In genomic region chr9:130172858-130173461, GRCh38 we compare ENCODE assay signal across 2 cellular contexts.
A peak's percentile ranks its signal among the peaks of the same experiment; 100 is the strongest.
TF ChIP-seq lines count a peak whose summit lies in the region.

No MANE protein-coding gene starts in this region.

TF ChIP-seq in IMR-90, 13 proteins besides CTCF, POLR2A, EP300 and RAD21:
- TF ChIP-seq FOS (IDR thresholded peaks at IDR 0.05; ENCODE audit: low read depth, low read length) = peak; percentile 45
- no peak for TF ChIP-seq RFX5 (IDR thresholded peaks at IDR 0.05; ENCODE audit: low read depth, low read length)
- no peak for TF ChIP-seq RCOR1 (IDR thresholded peaks at IDR 0.05; ENCODE audit: insufficient replicate concordance, low read length)
- TF ChIP-seq CHD1 (IDR thresholded peaks at IDR 0.05; ENCODE audit: low read depth, low read length) = no peak
- TF ChIP-seq MXI1 (IDR thresholded peaks at IDR 0.05; ENCODE audit: borderline replicate concordance, low read depth, low read length) = peak; percentile 52; the same call in 1 of the 2 replicates
- TF ChIP-seq SMC3 (IDR thresholded peaks at IDR 0.05; ENCODE audit: low read depth, low read length) = no peak
- TF ChIP-seq ELK1 (IDR thresholded peaks at IDR 0.05; ENCODE audit: borderline replicate concordance, low read depth, low read length) = no peak
- TF ChIP-seq BHLHE40 (IDR thresholded peaks at IDR 0.05; ENCODE audit: low read depth, low read length) = peak; percentile 68
- no peak for TF ChIP-seq MAFK (IDR thresholded peaks at IDR 0.05; ENCODE audit: low read depth, low read length)
- no peak for TF ChIP-seq NFE2L2 (IDR thresholded peaks at IDR 0.05; ENCODE audit: low read depth, low read length)
- no peak for TF ChIP-seq CEBPB (IDR thresholded peaks at IDR 0.05; ENCODE audit: low read depth, low read length)
- TF ChIP-seq MAZ (IDR thresholded peaks at IDR 0.05; ENCODE audit: borderline replicate concordance, low read depth, low read length) = peak; percentile 72; the same call in 1 of the 2 replicates
- peak; percentile 4; the same call in 1 of the 2 replicates for TF ChIP-seq USF2 (IDR thresholded peaks at IDR 0.05; ENCODE audit: low read depth, low read length)

TF ChIP-seq in H1, 55 proteins besides CTCF, POLR2A, EP300 and RAD21:
- TF ChIP-seq SP1 (IDR thresholded peaks at IDR 0.05; ENCODE audit: low read depth, low read length) = no peak
- TF ChIP-seq SAP30 (IDR thresholded peaks at IDR 0.05; ENCODE audit: insufficient read depth, insufficient replicate concordance, low read length) = peak; percentile 42
- TF ChIP-seq MAX (IDR thresholded peaks at IDR 0.05) = peak; percentile 21; the same call in 1 of the 2 replicates
- TF ChIP-seq ZNF274 (IDR thresholded peaks at IDR 0.05; ENCODE audit: borderline replicate concordance, extremely low read depth, low read length) = no peak
- TF ChIP-seq BCL11A (IDR thresholded peaks at IDR 0.05; ENCODE audit: low read depth in 2 of 2, low read length in 2 of 2) = no peak
- TF ChIP-seq KDM4A (IDR thresholded peaks at IDR 0.05; ENCODE audit: low read depth, low read length, severe bottlenecking) = peak; percentile 67
- TF ChIP-seq CHD2 (IDR thresholded peaks at IDR 0.05; ENCODE audit: low read length) = no peak
- TF ChIP-seq SUZ12 (IDR thresholded peaks at IDR 0.05; ENCODE audit: low read length) = no peak
- no peak for TF ChIP-seq SRF (IDR thresholded peaks at IDR 0.05; ENCODE audit: low read depth, low read length)
